In the genomic region with DNA sequence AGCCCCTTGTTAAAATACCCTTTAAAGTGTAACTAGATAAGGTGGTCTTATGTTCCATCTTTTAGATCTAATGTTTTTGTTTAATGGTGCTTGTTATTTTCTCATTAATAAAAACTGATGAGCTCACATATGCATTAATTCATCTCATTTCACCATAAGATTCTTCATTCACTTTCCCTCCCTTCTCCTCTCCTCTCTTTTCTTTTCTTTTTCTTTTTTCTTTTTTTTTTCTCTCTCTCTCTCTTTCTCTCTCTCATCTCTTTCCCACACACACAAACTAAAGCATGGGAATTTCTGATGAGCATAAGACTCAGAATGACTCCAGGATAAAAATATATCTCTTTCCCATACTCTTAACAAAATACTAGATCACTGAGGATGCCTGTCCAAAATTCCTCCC, we compare ENCODE assay signal across 1 cellular context.
TF ChIP-seq lines count a peak whose summit lies in the region.

No MANE protein-coding gene starts in this region.

TF ChIP-seq in HEK293, 187 proteins besides CTCF, POLR2A, EP300 and RAD21 (continued from another document):
- TF ChIP-seq, protein P1, sequence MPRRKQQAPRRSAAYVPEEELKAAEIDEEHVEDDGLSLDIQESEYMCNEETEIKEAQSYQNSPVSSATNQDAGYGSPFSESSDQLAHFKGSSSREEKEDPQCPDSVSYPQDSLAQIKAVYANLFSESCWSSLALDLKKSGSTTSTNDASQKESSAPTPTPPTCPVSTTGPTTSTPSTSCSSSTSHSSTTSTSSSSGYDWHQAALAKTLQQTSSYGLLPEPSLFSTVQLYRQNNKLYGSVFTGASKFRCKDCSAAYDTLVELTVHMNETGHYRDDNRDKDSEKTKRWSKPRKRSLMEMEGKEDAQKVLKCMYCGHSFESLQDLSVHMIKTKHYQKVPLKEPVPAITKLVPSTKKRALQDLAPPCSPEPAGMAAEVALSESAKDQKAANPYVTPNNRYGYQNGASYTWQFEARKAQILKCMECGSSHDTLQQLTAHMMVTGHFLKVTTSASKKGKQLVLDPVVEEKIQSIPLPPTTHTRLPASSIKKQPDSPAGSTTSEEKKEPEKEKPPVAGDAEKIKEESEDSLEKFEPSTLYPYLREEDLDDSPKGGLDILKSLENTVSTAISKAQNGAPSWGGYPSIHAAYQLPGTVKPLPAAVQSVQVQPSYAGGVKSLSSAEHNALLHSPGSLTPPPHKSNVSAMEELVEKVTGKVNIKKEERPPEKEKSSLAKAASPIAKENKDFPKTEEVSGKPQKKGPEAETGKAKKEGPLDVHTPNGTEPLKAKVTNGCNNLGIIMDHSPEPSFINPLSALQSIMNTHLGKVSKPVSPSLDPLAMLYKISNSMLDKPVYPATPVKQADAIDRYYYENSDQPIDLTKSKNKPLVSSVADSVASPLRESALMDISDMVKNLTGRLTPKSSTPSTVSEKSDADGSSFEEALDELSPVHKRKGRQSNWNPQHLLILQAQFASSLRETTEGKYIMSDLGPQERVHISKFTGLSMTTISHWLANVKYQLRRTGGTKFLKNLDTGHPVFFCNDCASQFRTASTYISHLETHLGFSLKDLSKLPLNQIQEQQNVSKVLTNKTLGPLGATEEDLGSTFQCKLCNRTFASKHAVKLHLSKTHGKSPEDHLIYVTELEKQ (tag by site-specific recombination; IDR thresholded peaks at IDR 0.05; ENCODE audit: borderline replicate concordance): no peak
